In genomic region chr15:101652098-101652782, GRCh38 we compare ENCODE assay signal across 1 cellular context.
TF ChIP-seq lines count a peak whose summit lies in the region.

TM2D3 (minus strand) TSS chr15:101652381; CDS start chr15:101652361, 20 bp downstream.

TF ChIP-seq in HepG2, 621 proteins besides CTCF, POLR2A, EP300 and RAD21 (continued from another document and continues in another):
- 0 out of 2 replicates have a peak, but pooled peaks have one; percentile 31 for TF ChIP-seq ZBTB25 (CRISPR knock-in tag; IDR thresholded peaks at IDR 0.05)
- TF ChIP-seq ZSCAN5A (CRISPR knock-in tag; IDR thresholded peaks at IDR 0.05; ENCODE audit: borderline replicate concordance): peak; percentile 93
- peak; percentile 92 for TF ChIP-seq ATF7-NPFF (CRISPR knock-in tag; IDR thresholded peaks at IDR 0.05; ENCODE audit: low read depth)
- peak; percentile 28; the same call in 1 of the 2 replicates for TF ChIP-seq FOSL2 (CRISPR knock-in tag; IDR thresholded peaks at IDR 0.05)
- TF ChIP-seq RXRA (CRISPR knock-in tag; IDR thresholded peaks at IDR 0.05): peak; percentile 43; the same call in 1 of the 2 replicates
- TF ChIP-seq ZNF724P (CRISPR knock-in tag; IDR thresholded peaks at IDR 0.05; ENCODE audit: borderline replicate concordance): 0 out of 2 replicates have a peak, but pooled peaks have one; percentile 57
- no peak for TF ChIP-seq TOE1 (CRISPR knock-in tag; IDR thresholded peaks at IDR 0.05)
- peak; percentile 38; the same call in 1 of the 2 replicates for TF ChIP-seq CBX5 (CRISPR knock-in tag; IDR thresholded peaks at IDR 0.05; ENCODE audit: borderline replicate concordance)
- TF ChIP-seq TRIM22 (IDR thresholded peaks at IDR 0.05): no peak
- TF ChIP-seq ZBTB3 (CRISPR knock-in tag; IDR thresholded peaks at IDR 0.05; ENCODE audit: borderline replicate concordance, low read depth): 0 out of 2 replicates have a peak, but pooled peaks have one; percentile 61
- peak; percentile 96 for TF ChIP-seq YY1 (IDR thresholded peaks at IDR 0.05; ENCODE audit: insufficient read depth, insufficient replicate concordance, low read depth, low read length)
- TF ChIP-seq SIX1 (CRISPR knock-in tag; IDR thresholded peaks at IDR 0.05; ENCODE audit: borderline replicate concordance): no peak
- no peak for TF ChIP-seq ATF3 (CRISPR knock-in tag; IDR thresholded peaks at IDR 0.05)
- TF ChIP-seq HNF4A (CRISPR knock-in tag; IDR thresholded peaks at IDR 0.05): 0 out of 2 replicates have a peak, but pooled peaks have one; percentile 23
- TF ChIP-seq JUNB (CRISPR knock-in tag; IDR thresholded peaks at IDR 0.05; ENCODE audit: borderline replicate concordance): no peak
- TF ChIP-seq NFKB2 (CRISPR knock-in tag; IDR thresholded peaks at IDR 0.05; ENCODE audit: borderline replicate concordance): peak; percentile 92
- TF ChIP-seq NR2C2 (CRISPR knock-in tag; IDR thresholded peaks at IDR 0.05; ENCODE audit: borderline replicate concordance): peak; percentile 98
- TF ChIP-seq IRF2 (CRISPR knock-in tag; IDR thresholded peaks at IDR 0.05): peak; percentile 80; the same call in 1 of the 2 replicates
- TF ChIP-seq DZIP1 (CRISPR knock-in tag; IDR thresholded peaks at IDR 0.05): peak; percentile 57
- TF ChIP-seq ZXDC (CRISPR knock-in tag; IDR thresholded peaks at IDR 0.05): no peak
- TF ChIP-seq ZNF24 (IDR thresholded peaks at IDR 0.05): no peak
- TF ChIP-seq PHF20 (CRISPR knock-in tag; IDR thresholded peaks at IDR 0.05): peak; percentile 86
- TF ChIP-seq HIC2 (CRISPR knock-in tag; IDR thresholded peaks at IDR 0.05; ENCODE audit: low read depth): peak; percentile 45
- TF ChIP-seq SIX4 (CRISPR knock-in tag; IDR thresholded peaks at IDR 0.05): no peak
- TF ChIP-seq ZMYM4 (CRISPR knock-in tag; IDR thresholded peaks at IDR 0.05): peak; percentile 92
- TF ChIP-seq ZNF136 (CRISPR knock-in tag; IDR thresholded peaks at IDR 0.05; ENCODE audit: low read depth): no peak
- 0 out of 2 replicates have a peak, but pooled peaks have one; percentile 36 for TF ChIP-seq ZNF510 (CRISPR knock-in tag; IDR thresholded peaks at IDR 0.05; ENCODE audit: low read depth)
- TF ChIP-seq FOSL1 (CRISPR knock-in tag; IDR thresholded peaks at IDR 0.05; ENCODE audit: borderline replicate concordance): 0 out of 2 replicates have a peak, but pooled peaks have one; percentile 9
- TF ChIP-seq ZFAT (CRISPR knock-in tag; conservative IDR thresholded peaks at IDR 0.05): peak; percentile 84
- TF ChIP-seq GABPA (IDR thresholded peaks at IDR 0.05; ENCODE audit: low read depth, low read length): peak; percentile 71
- peak; percentile 87 for TF ChIP-seq GABPA (CRISPR knock-in tag; IDR thresholded peaks at IDR 0.05; ENCODE audit: low read depth)
- peak; percentile 22; the same call in 1 of the 2 replicates for TF ChIP-seq TFAP4 (IDR thresholded peaks at IDR 0.05; ENCODE audit: borderline replicate concordance, low read depth)
- TF ChIP-seq MAFF (IDR thresholded peaks at IDR 0.05; ENCODE audit: low read depth, low read length): no peak
- no peak for TF ChIP-seq FOXO1 (CRISPR knock-in tag; IDR thresholded peaks at IDR 0.05)
- TF ChIP-seq ZNF790 (CRISPR knock-in tag; IDR thresholded peaks at IDR 0.05; ENCODE audit: borderline replicate concordance): peak; percentile 67; the same call in 1 of the 2 replicates
- TF ChIP-seq HNRNPUL1 (IDR thresholded peaks at IDR 0.05; ENCODE audit: low read depth, low read length): no peak
- TF ChIP-seq NFE2 (CRISPR knock-in tag; IDR thresholded peaks at IDR 0.05): no peak
- TF ChIP-seq TARDBP (CRISPR knock-in tag; IDR thresholded peaks at IDR 0.05): peak; percentile 73
- peak; percentile 90 for TF ChIP-seq ZNF678 (CRISPR knock-in tag; IDR thresholded peaks at IDR 0.05)
- 0 out of 2 replicates have a peak, but pooled peaks have one; percentile 48 for TF ChIP-seq ZSCAN9 (CRISPR knock-in tag; IDR thresholded peaks at IDR 0.05; ENCODE audit: borderline replicate concordance)
- TF ChIP-seq CHD4 (IDR thresholded peaks at IDR 0.05; ENCODE audit: borderline replicate concordance, low read length): no peak
- 0 out of 2 replicates have a peak, but pooled peaks have one; percentile 43 for TF ChIP-seq ZBTB7A (CRISPR knock-in tag; IDR thresholded peaks at IDR 0.05)
- peak; percentile 73 for TF ChIP-seq ZNF143 (CRISPR knock-in tag; IDR thresholded peaks at IDR 0.05)
- TF ChIP-seq ELF3 (CRISPR knock-in tag; IDR thresholded peaks at IDR 0.05): peak; percentile 88
- TF ChIP-seq CHCHD3 (CRISPR knock-in tag; IDR thresholded peaks at IDR 0.05): peak; percentile 55; the same call in 1 of the 2 replicates
- no peak for TF ChIP-seq SYNCRIP (IDR thresholded peaks at IDR 0.05; ENCODE audit: insufficient read depth, low read depth, low read length)
- peak; percentile 64; the same call in 1 of the 2 replicates for TF ChIP-seq ZNF703 (CRISPR knock-in tag; IDR thresholded peaks at IDR 0.05; ENCODE audit: borderline replicate concordance)
- no peak for TF ChIP-seq ZFP1 (CRISPR knock-in tag; IDR thresholded peaks at IDR 0.05)
- no peak for TF ChIP-seq ZC3H13 (CRISPR knock-in tag; IDR thresholded peaks at IDR 0.05)
- 0 out of 2 replicates have a peak, but pooled peaks have one; percentile 8 for TF ChIP-seq AKNA (CRISPR knock-in tag; IDR thresholded peaks at IDR 0.05; ENCODE audit: borderline replicate concordance)
